Comparison of ENCODE assay signal across 11 cellular contexts in the genomic region with DNA sequence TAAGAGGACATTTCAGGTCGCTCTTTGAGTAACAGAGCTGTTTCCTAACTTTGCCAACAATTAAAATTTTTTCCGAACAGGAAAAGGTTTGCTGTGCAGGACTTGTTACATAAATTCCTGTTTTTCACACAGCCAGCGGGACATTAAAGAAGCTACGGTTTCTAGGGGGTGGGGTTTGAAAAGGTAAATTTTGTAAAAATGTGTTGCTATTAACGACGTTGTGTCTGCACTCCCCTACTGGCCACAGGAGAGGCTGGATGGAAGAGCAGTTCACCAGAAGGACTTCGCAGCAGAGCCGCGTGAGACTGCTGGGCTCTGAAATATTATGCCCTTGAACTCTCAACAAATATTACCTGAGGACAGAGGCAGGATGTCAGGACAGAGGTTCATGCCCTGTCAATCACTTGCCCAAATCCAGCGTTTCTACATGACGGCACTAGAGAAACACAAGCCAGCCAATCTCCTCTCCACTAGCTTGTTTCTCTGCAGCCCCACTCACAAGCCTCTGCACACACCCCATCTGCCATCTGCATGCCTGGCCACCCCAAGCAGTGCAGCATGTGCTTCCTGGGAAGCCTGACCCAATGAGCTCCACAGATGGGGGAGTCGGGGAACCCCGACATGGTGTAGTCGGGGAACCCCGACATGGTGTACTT.
A peak's percentile ranks its signal among the peaks of the same experiment; 100 is the strongest.
DNase-seq lines count a peak whose midpoint lies in the region; ATAC-seq, FAIRE-seq and TF ChIP-seq lines count a peak whose summit lies in the region.
"Had no signal": no experiment of that assay in that cellular context is flagged by ENCODE, and none has a peak within 500 bp of the region (broad histone marks: within the 10 kb centered on the region; RNA-seq: fewer than 3 reads in every experiment).

No MANE protein-coding gene starts in this region.

- no peak for TF ChIP-seq POLR2A in GM12878 (IDR thresholded peaks at IDR 0.05; ENCODE audit: low read depth, low read length)

- ATAC-seq in GM12878: peak; percentile 74
- peak; percentile 92 for ATAC-seq in memory B cell (ENCODE audit: low read depth)

- H3K79me2 ChIP-seq in GM12878 (ENCODE audit: control insufficient read depth, insufficient read depth, low read length): peaks cover 2% of the 10 kb centered on the region

- H3K27me3 Mint-ChIP-seq in CD14-positive monocyte (ENCODE audit: low read depth in 3 of 3) (peaks cover 27 to 54% (median 43%) of the 10 kb centered on the region in 3 donors), memory B cell (no peaks in the 10 kb centered on the region), glutamatergic neuron (ENCODE audit: unreplicated experiment) (no peaks in the 10 kb centered on the region)

- BruUV-seq in GM12878 (replicated peaks; lab: Mats Ljungman, UMichigan): no TSS peak

- H3K9me3 Mint-ChIP-seq in CD14-positive monocyte (peaks cover 0 to 8% (median 2%) of the 10 kb centered on the region in 7 donors), memory B cell (no peaks in the 10 kb centered on the region), glutamatergic neuron (ENCODE audit: unreplicated experiment) (no peaks in the 10 kb centered on the region)

- RAD21 ChIA-PET in GM12878 (lab: Charles Lee; ENCODE audit: unreplicated experiment): interaction anchor here (0.6 to 0.8 kb wide), 4 partner anchors 40 to 104 kb away, joined by 3 read pairs; no protein-coding TSS in a partner anchor

- H3K4me1 ChIP-seq in GM12878 (ENCODE audit: control insufficient read depth, insufficient read depth, low read length): peaks cover 11% of the 10 kb centered on the region

- H3K4me2 ChIP-seq in GM12878 (ENCODE audit: control insufficient read depth, insufficient read depth): peak overlapping the region; percentile 13; the same call in 1 of the 2 replicates

- SMC1A ChIA-PET in GM12878 (lab: Charles Lee; ENCODE audit: uncharacterized antibody, unreplicated experiment): interaction anchor here (0.6 to 2.2 kb wide), 7 partner anchors 9 to 132 kb away, joined by 3 to 10 read pairs (median 3); no protein-coding TSS in a partner anchor

- in situ Hi-C loops in GM12878 (cut with MboI): no loop called here

- no peaks in the 10 kb centered on the region for H3K27me3 ChIP-seq in GM12878 (replicated peaks in 1 of 2; ENCODE audit: control insufficient read depth in 2 of 2, insufficient read depth in 2 of 2, low read length in 1 of 2)

- H3K9ac ChIP-seq in GM12878 (ENCODE audit: control insufficient read depth, insufficient read depth, low read length): no peak overlapping the region

- TF ChIP-seq EP300 in GM12878 (IDR thresholded peaks at IDR 0.05; ENCODE audit: borderline replicate concordance in 1 of 2, control insufficient read depth in 1 of 2, low read depth in 2 of 2, low read length in 2 of 2): no peak

- H4K20me1 ChIP-seq in GM12878 (ENCODE audit: control insufficient read depth, insufficient read depth): peaks cover 2% of the 10 kb centered on the region; the same call in 1 of the 2 replicates

- no peak for FAIRE-seq in GM12878 (lab: Jason Lieb, UNC)
- FAIRE-seq: H54 had no signal

- 0 out of 2 replicates have a peak, but pooled peaks have one; percentile 15 for TF ChIP-seq RAD21 in GM12878 (IDR thresholded peaks at IDR 0.05; ENCODE audit: insufficient read depth, low read depth, low read length)

- H3K36me3 ChIP-seq in GM12878 (ENCODE audit: control insufficient read depth in 2 of 2, insufficient read depth in 2 of 2, low read length in 1 of 2): peaks cover 0 to 5% of the 10 kb centered on the region in 2 experiments; a peak in 3 of 4 replicates

- H3K4me3 Mint-ChIP-seq in CD14-positive monocyte: peak overlapping the region; percentile 2 to 83
- peak overlapping the region; percentile 27 for H3K4me3 Mint-ChIP-seq in memory B cell
- H3K4me3 Mint-ChIP-seq in glutamatergic neuron (ENCODE audit: unreplicated experiment): no peak overlapping the region

- H3K36me3 Mint-ChIP-seq in CD14-positive monocyte (peaks cover 12 to 16% of the 10 kb centered on the region in 2 donors), memory B cell (peaks cover 15% of the 10 kb centered on the region), glutamatergic neuron (ENCODE audit: unreplicated experiment) (no peaks in the 10 kb centered on the region)

- TF ChIP-seq CTCF in CD14-positive monocyte (IDR thresholded peaks at IDR 0.05) (no peak), GM20000 (IDR thresholded peaks at IDR 0.05; ENCODE audit: extremely low read depth, missing control alignments) (no peak), GM12878 (IDR thresholded peaks at IDR 0.05 in 2 of 3, conservative IDR thresholded peaks at IDR 0.05 in 1 of 3; ENCODE audit: control insufficient read depth in 2 of 3, extremely low read depth in 1 of 3, insufficient read depth in 1 of 3, low read depth in 3 of 3, low read length in 3 of 3) (peak in 1 of 3 experiments; percentile 8; a peak in 1 of 6 replicates), glutamatergic neuron (IDR thresholded peaks at IDR 0.05; ENCODE audit: partially characterized antibody, unreplicated experiment) (no peak)

- intact Hi-C loops in CD14-positive monocyte (cut with micrococcal nuclease): no loop called here
- intact Hi-C loops in GM12878 (cut with micrococcal nuclease; ENCODE audit: unreplicated experiment): no loop called here

- H2AFZ ChIP-seq in GM12878 (ENCODE audit: control insufficient read depth, low read depth, low read length): no peak overlapping the region

- H3K27ac ChIP-seq in GM12878 (ENCODE audit: control insufficient read depth, insufficient read depth): no peak overlapping the region
- H3K27ac ChIP-seq: SK-N-MC had no signal

- POLR2A ChIA-PET in GM12878 (lab: Charles Lee): interaction anchor here (1.0 kb wide), 1 partner anchor 89 kb away, joined by 3 read pairs; no protein-coding TSS in a partner anchor

- H3K4me3 ChIP-seq in GM12878: no peak overlapping the region
- H3K4me3 ChIP-seq: SK-N-MC had no signal

- H3K4me1 Mint-ChIP-seq in CD14-positive monocyte (peaks cover 35% of the 10 kb centered on the region), memory B cell (peaks cover 57% of the 10 kb centered on the region), glutamatergic neuron (ENCODE audit: low read depth, unreplicated experiment) (peaks cover 3% of the 10 kb centered on the region)

- CTCF ChIA-PET in GM12878 (lab: Yijun Ruan, JAX): interaction anchor here (0.6 to 1.0 kb wide), 3 partner anchors 19 to 143 kb away, joined by 3 read pairs; no protein-coding TSS in a partner anchor

- H3K9me3 ChIP-seq in GM12878 (replicated peaks; ENCODE audit: control insufficient read depth, insufficient read depth, low read length): no peaks in the 10 kb centered on the region; the same call in 2 of the 3 replicates

- 42% methylated on average over 15 of the region's 15 CpGs for WGBS in GM12878 (ENCODE audit: insufficient coverage, insufficient replicate concordance, low lambda C conversion rate, missing lambda C conversion rate)

- H3K27ac Mint-ChIP-seq in CD14-positive monocyte (peak overlapping the region in 2 of 7 donors; percentile 3 to 30), memory B cell (peak overlapping the region; percentile 59), glutamatergic neuron (ENCODE audit: unreplicated experiment) (no peak overlapping the region)

- no peak for DNase-seq in CD14-positive monocyte (ENCODE audit: low spot score)
- DNase-seq in GM20000 (ENCODE audit: low spot score): peak; percentile 36
- DNase-seq in GM12878 (ENCODE audit: low read depth, low spot score): peak; percentile 24
- peak in 1 of 2 donors; percentile 40 for DNase-seq in memory B cell (ENCODE audit: low spot score in 2 of 2)
- DNase-seq in stimulated activated CD4-positive, alpha-beta T cell treated with anti-CD3 and anti-CD28 coated beads, Interleukin-12 subunit alpha, Interleukin-12 subunit beta, amount 100 ng/mL, for 4 hours: no peak
- no peak for DNase-seq in AG08395 (ENCODE audit: low spot score)
- DNase-seq in Kasumi-1 (lab: John Stamatoyannopoulos, UW): no peak
- no peak for DNase-seq in glutamatergic neuron
- DNase-seq: MV-4-11 had no signal

TF ChIP-seq in GM12878, 131 proteins besides CTCF, POLR2A, EP300 and RAD21:
- TF ChIP-seq, protein P1, sequence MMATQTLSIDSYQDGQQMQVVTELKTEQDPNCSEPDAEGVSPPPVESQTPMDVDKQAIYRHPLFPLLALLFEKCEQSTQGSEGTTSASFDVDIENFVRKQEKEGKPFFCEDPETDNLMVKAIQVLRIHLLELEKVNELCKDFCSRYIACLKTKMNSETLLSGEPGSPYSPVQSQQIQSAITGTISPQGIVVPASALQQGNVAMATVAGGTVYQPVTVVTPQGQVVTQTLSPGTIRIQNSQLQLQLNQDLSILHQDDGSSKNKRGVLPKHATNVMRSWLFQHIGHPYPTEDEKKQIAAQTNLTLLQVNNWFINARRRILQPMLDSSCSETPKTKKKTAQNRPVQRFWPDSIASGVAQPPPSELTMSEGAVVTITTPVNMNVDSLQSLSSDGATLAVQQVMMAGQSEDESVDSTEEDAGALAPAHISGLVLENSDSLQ (IDR thresholded peaks at IDR 0.05): peak; percentile 84
- 0 out of 2 replicates have a peak, but pooled peaks have one; percentile 10 for TF ChIP-seq TCF12 (IDR thresholded peaks at IDR 0.05; ENCODE audit: low read depth, low read length)
- TF ChIP-seq HDAC6 (IDR thresholded peaks at IDR 0.05; ENCODE audit: unreplicated experiment): no peak
- TF ChIP-seq, protein P2, sequence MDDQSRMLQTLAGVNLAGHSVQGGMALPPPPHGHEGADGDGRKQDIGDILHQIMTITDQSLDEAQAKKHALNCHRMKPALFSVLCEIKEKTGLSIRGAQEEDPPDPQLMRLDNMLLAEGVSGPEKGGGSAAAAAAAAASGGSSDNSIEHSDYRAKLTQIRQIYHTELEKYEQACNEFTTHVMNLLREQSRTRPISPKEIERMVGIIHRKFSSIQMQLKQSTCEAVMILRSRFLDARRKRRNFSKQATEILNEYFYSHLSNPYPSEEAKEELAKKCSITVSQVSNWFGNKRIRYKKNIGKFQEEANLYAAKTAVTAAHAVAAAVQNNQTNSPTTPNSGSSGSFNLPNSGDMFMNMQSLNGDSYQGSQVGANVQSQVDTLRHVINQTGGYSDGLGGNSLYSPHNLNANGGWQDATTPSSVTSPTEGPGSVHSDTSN (IDR thresholded peaks at IDR 0.05; ENCODE audit: insufficient replicate concordance, low read depth, low read length): peak; percentile 44
TF ChIP-seq in GM12878: peak in this region for 3.

Comparison
In these comparisons a context has a peak if more than half of its experiments do, and no peak if none do; other contexts are left out.
1. DNase-seq: peak in GM20000 (single experiment) and GM12878 (single experiment); none in CD14-positive monocyte (single experiment), stimulated activated CD4-positive, alpha-beta T cell treated with anti-CD3 and anti-CD28 coated beads, Interleukin-12 subunit alpha, Interleukin-12 subunit beta, amount 100 ng/mL, for 4 hours (single experiment), AG08395 (single experiment), Kasumi-1 (0 of 2) and glutamatergic neuron (single experiment).